Comparison of ENCODE assay signal across 24 cellular contexts in the genomic region with DNA sequence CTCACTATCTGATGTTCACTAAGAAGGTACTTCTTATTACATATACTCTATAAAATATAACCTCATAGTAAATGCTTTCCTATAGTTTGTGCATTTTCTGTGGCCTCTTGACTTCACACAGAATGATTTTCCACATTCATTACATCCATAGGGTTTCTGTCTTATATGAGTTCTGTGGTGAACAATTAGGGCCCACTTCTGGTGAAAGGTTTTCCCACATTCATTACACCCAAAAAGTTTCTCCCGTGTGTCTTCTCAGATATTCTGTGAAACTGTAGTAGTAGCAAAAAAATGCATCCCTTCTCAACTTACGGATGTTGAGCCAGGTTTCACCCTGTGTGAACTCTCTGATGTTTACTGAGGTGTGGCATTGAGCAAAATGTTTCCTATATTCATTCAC.
"Had no signal": no experiment of that assay in that cellular context is flagged by ENCODE, and none has a peak within 500 bp of the region (broad histone marks: within the 10 kb centered on the region; RNA-seq: fewer than 3 reads in every experiment).

No MANE protein-coding gene starts in this region.

- FAIRE-seq: islet of Langerhans had no signal

- DNase-seq: effector memory CD8-positive, alpha-beta T cell; foreskin fibroblast; gastrocnemius medialis; heart left ventricle; left cardiac atrium; left lung; mesenchymal stem cell; mucosa of descending colon; naive B cell; right lobe of liver; small intestine; stimulated activated CD4-positive, alpha-beta T cell treated with anti-CD3 and anti-CD28 coated beads, Interleukin-15, amount 100 ng/mL, for 24 hours; stimulated activated CD4-positive, alpha-beta T cell treated with anti-CD3 and anti-CD28 coated beads, Interleukin-2, amount 100 ng/mL, for 48 hours; stimulated activated naive B cell treated with anti-CD40 and anti-IgM and Interleukin-4, amounts not matched to agents 10 μg/mL and 1 μg/mL and 100 μg/mL, for 72 hours; thyroid gland had no signal

- H2AFZ ChIP-seq: hepatocyte, neural progenitor cell, parathyroid adenoma had no signal

- H3K27ac ChIP-seq: coronary artery, epithelial cell of prostate, gastrocnemius medialis, heart left ventricle, hepatocyte, left lung, neural progenitor cell, parathyroid adenoma, right lobe of liver, suprapubic skin, thyroid gland had no signal

- H3K4me3 ChIP-seq: coronary artery, heart left ventricle, hepatocyte, left lung, mucosa of descending colon, neural progenitor cell, right lobe of liver, suprapubic skin, thyroid gland had no signal

- H3K4me2 ChIP-seq: hepatocyte, neural progenitor cell had no signal

- H3K4me1 ChIP-seq: gastrocnemius medialis, heart left ventricle, left lung, neural progenitor cell, parathyroid adenoma, right lobe of liver, suprapubic skin, thyroid gland had no signal

- H3K79me2 ChIP-seq: hepatocyte, parathyroid adenoma had no signal

- H3K9ac ChIP-seq: neural progenitor cell, parathyroid adenoma had no signal

- H3K27me3 ChIP-seq: gastrocnemius medialis, heart left ventricle, hepatocyte, left lung, neural progenitor cell, right lobe of liver, suprapubic skin, thyroid gland had no signal

- ATAC-seq: effector memory CD8-positive, alpha-beta T cell; esophagus mucosa; gastrocnemius medialis; heart left ventricle; left cardiac atrium; left lung; mucosa of descending colon; natural killer cell treated with Interleukin-12 subunit alpha and Interleukin-12 subunit beta and Interleukin-15 and Interleukin-18, amount 100 ng/mL, for 72 hours; right lobe of liver; stimulated activated naive B cell treated with anti-CD40 and anti-IgM and Interleukin-4, amounts not matched to agents 10 μg/mL and 1 μg/mL and 100 μg/mL, for 72 hours had no signal
